ENCODE assay signal across 8 cellular contexts in genomic region chr14:101665478-101666078, GRCh38.
DNase-seq lines count a peak whose midpoint lies in the region; ATAC-seq and TF ChIP-seq lines count a peak whose summit lies in the region.

No MANE protein-coding gene starts in this region.

- no peaks in the 10 kb centered on the region for H4K20me1 ChIP-seq in OCI-LY7 (ENCODE audit: insufficient read depth, low read length)

- H2AFZ ChIP-seq in OCI-LY7 (ENCODE audit: low read length): no peak overlapping the region

- H3K27ac ChIP-seq in HL-60 (replicated peaks): no peak overlapping the region
- no peak overlapping the region for H3K27ac ChIP-seq in OCI-LY7 (ENCODE audit: low read depth, low read length, poor library complexity, severe bottlenecking)
- no peak overlapping the region for H3K27ac ChIP-seq in left lung
- H3K27ac ChIP-seq in uterus: no peak overlapping the region
- no peak overlapping the region for H3K27ac ChIP-seq in sigmoid colon

- peak; percentile 13 for DNase-seq in DMS 273 treated with DMSO at 0.1 percent for 48 hours (lab: John Stamatoyannopoulos, UW)
- DNase-seq in HL-60 (ENCODE audit: low read depth in 1 of 2, low spot score in 1 of 2): peak in 1 of 2 experiments; percentile 62
- peak; percentile 69 for DNase-seq in OCI-LY7 (ENCODE audit: low spot score)
- peak; percentile 26 for DNase-seq in astrocyte of the cerebellum (ENCODE audit: low read depth)
- DNase-seq in left lung: no peak
- DNase-seq in uterus: peak in 1 of 2 donors; percentile 43
- DNase-seq in activated CD8-positive, alpha-beta memory T cell treated with anti-CD3 and anti-CD28 coated beads for 24 hours: no peak
- DNase-seq in sigmoid colon: no peak

- CTCF ChIA-PET in OCI-LY7 (lab: Charles Lee; ENCODE audit: unreplicated experiment): no interaction called here

- H3K4me3 ChIP-seq in HL-60 (replicated peaks; ENCODE audit: insufficient read depth, low read length): no peak overlapping the region
- no peak overlapping the region for H3K4me3 ChIP-seq in OCI-LY7 (ENCODE audit: low read depth, low read length, poor library complexity, severe bottlenecking)
- H3K4me3 ChIP-seq in astrocyte of the cerebellum (ENCODE audit: low read depth, low read length): no peak overlapping the region
- H3K4me3 ChIP-seq in left lung: no peak overlapping the region
- H3K4me3 ChIP-seq in uterus: no peak overlapping the region
- H3K4me3 ChIP-seq in sigmoid colon: no peak overlapping the region

- ATAC-seq in left lung: peak; percentile 37

- H3K4me1 ChIP-seq in OCI-LY7 (ENCODE audit: insufficient read depth, low read length, poor library complexity, severe bottlenecking): no peaks in the 10 kb centered on the region
- H3K4me1 ChIP-seq in left lung: no peaks in the 10 kb centered on the region
- H3K4me1 ChIP-seq in uterus: no peaks in the 10 kb centered on the region
- no peaks in the 10 kb centered on the region for H3K4me1 ChIP-seq in sigmoid colon

- H3K27me3 ChIP-seq in HL-60 (ENCODE audit: insufficient read depth, poor library complexity, severe bottlenecking) (peaks cover 11% of the 10 kb centered on the region), left lung (peaks cover 4 to 35% of the 10 kb centered on the region in 2 donors), uterus (no peaks in the 10 kb centered on the region), sigmoid colon (peaks cover 0 to 26% (median 12%) of the 10 kb centered on the region in 3 donors)

- no peak overlapping the region for H3K4me2 ChIP-seq in OCI-LY7 (ENCODE audit: low read length)

- no TSS peak for BruUV-seq in OCI-LY7 (replicated peaks; lab: Mats Ljungman, UMichigan)

- H3K36me3 ChIP-seq in OCI-LY7 (ENCODE audit: insufficient read depth, low read length) (no peaks in the 10 kb centered on the region), left lung (no peaks in the 10 kb centered on the region), uterus (no peaks in the 10 kb centered on the region), sigmoid colon (no peaks in the 10 kb centered on the region)

- H3K9me2 ChIP-seq in OCI-LY7 (ENCODE audit: insufficient read depth, low read length): no peaks in the 10 kb centered on the region

- 37 to 50% methylated on average over 3 of the region's 3 CpGs for WGBS in sigmoid colon, 2 donors

- POLR2A ChIA-PET in OCI-LY7 (lab: Charles Lee): no interaction called here

- H3K9me3 ChIP-seq in OCI-LY7 (ENCODE audit: low read length): peaks cover 8% of the 10 kb centered on the region; the same call in 1 of the 2 replicates
- peaks cover 5 to 16% of the 10 kb centered on the region in 2 donors for H3K9me3 ChIP-seq in left lung
- H3K9me3 ChIP-seq in uterus: no peaks in the 10 kb centered on the region
- H3K9me3 ChIP-seq in sigmoid colon: peaks cover 0 to 4% (median 3%) of the 10 kb centered on the region in 4 donors

- in situ Hi-C loops in astrocyte of the cerebellum (cut with HindIII; ENCODE audit: low sequenced_read_pairs): no loop called here

- intact Hi-C loops in OCI-LY7 (cut with micrococcal nuclease; ENCODE audit: unreplicated experiment) (loop anchor here (1.0 to 5.0 kb wide), 2 partner anchors 814 to 1283 kb away; no protein-coding TSS in a partner anchor), left lung (cut with DNase I) (no loop called here), uterus (cut with DNase I; ENCODE audit: low total_unique reads) (no loop called here), sigmoid colon (cut with DNase I) (no loop called here)

- TF ChIP-seq CTCF in HL-60 (IDR thresholded peaks at IDR 0.05; ENCODE audit: insufficient read depth, low read length): peak; percentile 62
- peak; percentile 88 for TF ChIP-seq CTCF in OCI-LY7 (conservative IDR thresholded peaks at IDR 0.05; ENCODE audit: low read length)
- TF ChIP-seq CTCF in astrocyte of the cerebellum (IDR thresholded peaks at IDR 0.05; ENCODE audit: low read depth, low read length, missing control alignments): peak; percentile 59
- no peak for TF ChIP-seq CTCF in left lung (IDR thresholded peaks at IDR 0.05)
- TF ChIP-seq CTCF in uterus (IDR thresholded peaks at IDR 0.05): peak; percentile 10 to 42 (median 32)
- peak in 1 of 4 experiments; percentile 16 for TF ChIP-seq CTCF in sigmoid colon (IDR thresholded peaks at IDR 0.05)

- H3K79me2 ChIP-seq in OCI-LY7 (ENCODE audit: insufficient read depth, low read depth, low read length): no peaks in the 10 kb centered on the region

- TF ChIP-seq POLR2A in uterus (IDR thresholded peaks at IDR 0.05) (no peak), sigmoid colon (IDR thresholded peaks at IDR 0.05) (no peak)

- TF ChIP-seq EP300 in sigmoid colon (IDR thresholded peaks at IDR 0.05): no peak

Comparison
In these comparisons a context has a peak if more than half of its experiments do, and no peak if none do; other contexts are left out.
1. DNase-seq: peak in DMS 273 treated with DMSO at 0.1 percent for 48 hours (single experiment), OCI-LY7 (single experiment) and astrocyte of the cerebellum (single experiment); none in left lung (0 of 2), activated CD8-positive, alpha-beta memory T cell treated with anti-CD3 and anti-CD28 coated beads for 24 hours (single experiment) and sigmoid colon (single experiment).
2. CTCF ChIP-seq: peak in HL-60 (single experiment), OCI-LY7 (single experiment), astrocyte of the cerebellum (single experiment) and uterus (4 of 4); none in left lung (0 of 2).